24 cellular contexts compared by ENCODE assay signal in genomic region chr12:88914967-88915366, GRCh38.
DNase-seq lines count a peak whose midpoint lies in the region; ATAC-seq, FAIRE-seq and TF ChIP-seq lines count a peak whose summit lies in the region.
"Had no signal": no experiment of that assay in that cellular context is flagged by ENCODE, and none has a peak within 500 bp of the region (broad histone marks: within the 10 kb centered on the region; RNA-seq: fewer than 3 reads in every experiment).

No MANE protein-coding gene starts in this region.

- H3K23ac ChIP-seq in IMR-90 (ENCODE audit: low read depth, low read length) (no peak overlapping the region), neuronal stem cell (ENCODE audit: low read depth, low read length, poor library complexity) (no peak overlapping the region)

- H2AK9ac ChIP-seq in IMR-90 (replicated peaks; ENCODE audit: low read depth, low read length, poor library complexity), result peak overlapping the region; percentile 37

- peaks cover 8 to 21% of the 10 kb centered on the region in 2 experiments; a peak in 2 of 4 replicates for H3K9me3 ChIP-seq in HCT116 (ENCODE audit: control insufficient read depth in 1 of 2, insufficient read depth in 1 of 2, low read depth in 1 of 2, low read length in 2 of 2)
- H3K9me3 ChIP-seq in IMR-90 (ENCODE audit: control insufficient read depth, insufficient read depth, low read length), result peaks cover 6% of the 10 kb centered on the region; the same call in 1 of the 2 replicates
- peaks cover 2 to 11% of the 10 kb centered on the region in 2 donors for H3K9me3 ChIP-seq in neuronal stem cell (replicated peaks in 1 of 2; ENCODE audit: control insufficient read depth in 2 of 2, insufficient read depth in 1 of 2, low read depth in 1 of 2, low read length in 2 of 2)
- H3K9me3 ChIP-seq in ovary, result no peaks in the 10 kb centered on the region
- H3K9me3 ChIP-seq: BE2C had no signal

- H3K4me1 ChIP-seq in HCT116 (ENCODE audit: control insufficient read depth in 1 of 2, insufficient read depth in 2 of 2, low read length in 2 of 2), result peaks cover 18 to 25% of the 10 kb centered on the region in 2 experiments; a peak in 3 of 4 replicates
- no peaks in the 10 kb centered on the region for H3K4me1 ChIP-seq in IMR-90 (ENCODE audit: control insufficient read depth, insufficient read depth, low read length)
- H3K4me1 ChIP-seq in neuronal stem cell (ENCODE audit: control insufficient read depth in 2 of 2, insufficient read depth in 1 of 2, low read depth in 1 of 2, low read length in 2 of 2), result peaks cover 0 to 3% of the 10 kb centered on the region in 2 donors
- no peaks in the 10 kb centered on the region for H3K4me1 ChIP-seq in ovary (ENCODE audit: insufficient read depth)
- H3K4me1 ChIP-seq: BE2C, BLaER1 had no signal

- H3K4me3 ChIP-seq in HCT116 (replicated peaks in 1 of 2; ENCODE audit: low read depth in 1 of 2, low read length in 2 of 2), result no peak overlapping the region
- H3K4me3 ChIP-seq in IMR-90 (ENCODE audit: insufficient read depth, low read depth, low read length), result no peak overlapping the region
- no peak overlapping the region for H3K4me3 ChIP-seq in neuronal stem cell (ENCODE audit: low read length in 2 of 2)
- H3K4me3 ChIP-seq in ovary, result no peak overlapping the region
- H3K4me3 ChIP-seq: BLaER1 had no signal

- H2BK15ac ChIP-seq in IMR-90 (ENCODE audit: low read depth, low read length), result no peak overlapping the region
- no peak overlapping the region for H2BK15ac ChIP-seq in neuronal stem cell (ENCODE audit: low read length)

- TF ChIP-seq POLR2A in HCT116 (IDR thresholded peaks at IDR 0.05; ENCODE audit: borderline replicate concordance, extremely low read depth, insufficient read depth, insufficient read length), result no peak
- TF ChIP-seq POLR2A in IMR-90 (IDR thresholded peaks at IDR 0.05; ENCODE audit: low read depth, low read length), result no peak
- TF ChIP-seq POLR2A in ovary (IDR thresholded peaks at IDR 0.05), result no peak

- H3K9ac ChIP-seq in HCT116 (ENCODE audit: low read length) (no peak overlapping the region), IMR-90 (ENCODE audit: low read depth, low read length) (no peak overlapping the region), neuronal stem cell (ENCODE audit: low read depth, low read length, poor library complexity) (no peak overlapping the region)
- H3K9ac ChIP-seq: BLaER1 had no signal

- no peak overlapping the region for H2BK120ac ChIP-seq in IMR-90 (ENCODE audit: low read depth, low read length)
- no peak overlapping the region for H2BK120ac ChIP-seq in neuronal stem cell (ENCODE audit: low read depth, low read length)

- TF ChIP-seq EP300 in ovary (IDR thresholded peaks at IDR 0.05), result no peak

- H3K27ac ChIP-seq in HCT116 (ENCODE audit: low read depth, low read length) (peak overlapping the region; percentile 26), IMR-90 (ENCODE audit: insufficient read depth, low read length) (no peak overlapping the region), neuronal stem cell (replicated peaks; ENCODE audit: low read length) (no peak overlapping the region), ovary (no peak overlapping the region)
- H3K27ac ChIP-seq: BLaER1 had no signal

- RAD21 ChIA-PET in HCT116 (lab: Charles Lee; ENCODE audit: low non-redundant PET in 1 of 2, low total read pairs in 2 of 2, uncharacterized antibody in 2 of 2, unreplicated experiment in 2 of 2), result no interaction called here

- no peak overlapping the region for H2BK12ac ChIP-seq in neuronal stem cell (ENCODE audit: low read length)

- H3K4me2 ChIP-seq in HCT116 (ENCODE audit: low read length), result no peak overlapping the region
- H3K4me2 ChIP-seq in IMR-90 (ENCODE audit: low read depth, low read length), result no peak overlapping the region
- no peak overlapping the region for H3K4me2 ChIP-seq in neuronal stem cell (ENCODE audit: insufficient read depth, low read length, poor library complexity, severe bottlenecking)
- H3K4me2 ChIP-seq: BLaER1 had no signal

- H3K27me3 ChIP-seq in HCT116 (ENCODE audit: insufficient read depth, low read length) (no peaks in the 10 kb centered on the region), IMR-90 (ENCODE audit: control insufficient read depth, insufficient read depth, low read length) (no peaks in the 10 kb centered on the region), neuronal stem cell (ENCODE audit: control insufficient read depth in 3 of 3, insufficient read depth in 3 of 3, low read depth in 1 of 3, low read length in 3 of 3) (no peaks in the 10 kb centered on the region), ovary (no peaks in the 10 kb centered on the region)
- H3K27me3 ChIP-seq: BE2C, BLaER1 had no signal

- no peak for TF ChIP-seq RAD21 in HCT116 (IDR thresholded peaks at IDR 0.05; ENCODE audit: low read depth)
- no peak for TF ChIP-seq RAD21 in IMR-90 (IDR thresholded peaks at IDR 0.05; ENCODE audit: low read length)

- H4K91ac ChIP-seq in IMR-90 (ENCODE audit: insufficient read depth, low read depth, low read length), result no peak overlapping the region
- H4K91ac ChIP-seq in neuronal stem cell (ENCODE audit: low read depth, low read length, poor library complexity), result no peak overlapping the region

- H3K14ac ChIP-seq in IMR-90 (replicated peaks; ENCODE audit: low read depth, low read length), result no peak overlapping the region
- H3K14ac ChIP-seq in neuronal stem cell (ENCODE audit: low read length), result no peak overlapping the region

- CTCF ChIA-PET in HCT116 (lab: Charles Lee), result no interaction called here
- CTCF ChIA-PET in IMR-90 (lab: Yijun Ruan, JAX), result no interaction called here

- 40% methylated on average over 1 of the region's 2 CpGs; no CpG with 5 or more reads in 1 of the 2 experiments for whole genome bisulfite sequencing in IMR-90 (ENCODE audit: extremely low coverage in 2 of 2, insufficient read length in 1 of 2), 2 experiments
- no CpG with 5 or more reads among the region's 2 CpGs for WGBS in neuronal stem cell (ENCODE audit: extremely low coverage in 2 of 2, insufficient read length in 2 of 2, insufficient replicate concordance in 1 of 2), 2 donors
- 72 to 84% (median 82%) methylated on average over 2 of the region's 2 CpGs for WGBS in ovary, 3 donors

- H2AK5ac ChIP-seq in IMR-90 (ENCODE audit: low read depth, low read length), result no peak overlapping the region
- H2AK5ac ChIP-seq in neuronal stem cell (ENCODE audit: low read depth, low read length), result peak overlapping the region; percentile 59

- no peaks in the 10 kb centered on the region for H3K9me1 ChIP-seq in IMR-90 (ENCODE audit: insufficient read depth, low read length)

- no peak overlapping the region for H3K56ac ChIP-seq in IMR-90 (ENCODE audit: extremely low read depth, insufficient read depth, low read length)

- H3K36me3 ChIP-seq in HCT116 (ENCODE audit: control insufficient read depth in 1 of 2, insufficient read depth in 2 of 2, low read length in 2 of 2) (peaks cover 0 to 29% of the 10 kb centered on the region in 2 experiments; a peak in 2 of 4 replicates), IMR-90 (ENCODE audit: control insufficient read depth, insufficient read depth, low read length) (no peaks in the 10 kb centered on the region), neuronal stem cell (replicated peaks in 1 of 2; ENCODE audit: control insufficient read depth in 2 of 2, insufficient read depth in 2 of 2, low read length in 2 of 2) (no peaks in the 10 kb centered on the region), ovary (no peaks in the 10 kb centered on the region)
- H3K36me3 ChIP-seq: BE2C, BLaER1 had no signal

- H2AFZ ChIP-seq in HCT116 (ENCODE audit: low read depth, low read length, poor library complexity, severe bottlenecking), result no peak overlapping the region
- H2AFZ ChIP-seq in IMR-90 (replicated peaks; ENCODE audit: low read length, poor library complexity), result peak overlapping the region; percentile 51
- H2AFZ ChIP-seq in neuronal stem cell (ENCODE audit: low read length), result no peak overlapping the region

- POLR2A ChIA-PET in HCT116 (lab: Charles Lee), result no interaction called here
- POLR2A ChIA-PET in IMR-90 (lab: Charles Lee; ENCODE audit: unreplicated experiment), result no interaction called here

- BruUV-seq in HCT116 (replicated peaks; lab: Mats Ljungman, UMichigan), result no TSS peak
- BruUV-seq in IMR-90 (replicated peaks; lab: Mats Ljungman, UMichigan), result no TSS peak

- H3K9me2 ChIP-seq in HCT116 (ENCODE audit: insufficient read depth), result no peaks in the 10 kb centered on the region

- H4K5ac ChIP-seq in IMR-90 (ENCODE audit: low read depth, low read length), result no peak overlapping the region

- H3K18ac ChIP-seq in IMR-90 (ENCODE audit: low read depth, low read length) (no peak overlapping the region), neuronal stem cell (ENCODE audit: low read length) (no peak overlapping the region)

- H3K79me2 ChIP-seq in HCT116 (ENCODE audit: insufficient read depth, low read length), result peaks cover 8% of the 10 kb centered on the region

- H2BK5ac ChIP-seq in IMR-90 (ENCODE audit: low read depth, low read length, poor library complexity, severe bottlenecking), result no peak overlapping the region
- no peak overlapping the region for H2BK5ac ChIP-seq in neuronal stem cell (ENCODE audit: low read length)

- no peak for DNase-seq in HCT116 (ENCODE audit: low read depth, low spot score)
- no peak for DNase-seq in IMR-90
- DNase-seq in neuronal stem cell (ENCODE audit: low spot score), result no peak
- peak; percentile 72 for DNase-seq in posterior vena cava (ENCODE audit: low spot score)
- DNase-seq in NCI-H1092 treated with DMSO at 0.1 percent for 48 hours (lab: John Stamatoyannopoulos, UW), result no peak
- no peak for DNase-seq in UCSD-AML1 (lab: John Stamatoyannopoulos, UW; ENCODE audit: unreplicated experiment)
- no peak for DNase-seq in frontal cortex (ENCODE audit: low spot score in 2 of 2)
- no peak for DNase-seq in ovary
- DNase-seq: 8988T; ACHN; BE2C; C1 segment of cervical spinal cord; CD4-positive, alpha-beta memory T cell; CD4-positive, CD25-positive, alpha-beta regulatory T cell; CD8-positive, alpha-beta memory T cell; COR-L47; DMS79 treated with DMSO at 0.1 percent for 48 hours; GF-D8 had no signal

- no peaks in the 10 kb centered on the region for H3K79me1 ChIP-seq in IMR-90 (ENCODE audit: low read depth in 1 of 2, low read length in 2 of 2)
- peaks cover 3% of the 10 kb centered on the region for H3K79me1 ChIP-seq in neuronal stem cell (ENCODE audit: low read depth, low read length)

- no peak overlapping the region for H2BK20ac ChIP-seq in IMR-90 (ENCODE audit: low read depth, low read length)

- TF ChIP-seq CTCF in HCT116 (IDR thresholded peaks at IDR 0.05 in 2 of 3, conservative IDR thresholded peaks at IDR 0.05 in 1 of 3; ENCODE audit: borderline replicate concordance in 1 of 3, insufficient read depth in 1 of 3, low read depth in 2 of 3, low read length in 2 of 3) (no peak), IMR-90 (conservative IDR thresholded peaks at IDR 0.05; ENCODE audit: low read depth, low read length) (no peak), ovary (IDR thresholded peaks at IDR 0.05) (no peak)

- H4K20me1 ChIP-seq in HCT116 (ENCODE audit: insufficient read depth) (no peaks in the 10 kb centered on the region), IMR-90 (ENCODE audit: insufficient read depth, low read length) (no peaks in the 10 kb centered on the region)
- H4K20me1 ChIP-seq: BLaER1 had no signal

- dilution Hi-C loops in IMR-90 (cut with HindIII; ENCODE audit: low sequenced_read_pairs, unreplicated experiment), result no loop called here

- intact Hi-C loops in HCT116 (cut with micrococcal nuclease), result no loop called here
- intact Hi-C loops in IMR-90 (cut with micrococcal nuclease), result no loop called here
- intact Hi-C loops in posterior vena cava (cut with DNase I), result no loop called here
- intact Hi-C loops in ovary (cut with DNase I), result no loop called here

- H3K4ac ChIP-seq in IMR-90 (ENCODE audit: low read depth, low read length) (no peak overlapping the region), neuronal stem cell (ENCODE audit: low read length) (no peak overlapping the region)

- H4K8ac ChIP-seq in IMR-90 (ENCODE audit: low read depth in 2 of 2, low read length in 2 of 2) (no peak overlapping the region), neuronal stem cell (ENCODE audit: low read depth, low read length) (no peak overlapping the region)

- in situ Hi-C loops in IMR-90 (cut with MboI; ENCODE audit: low sequenced_read_pairs), result no loop called here

- ATAC-seq in HCT116 (no peak), IMR-90 (ENCODE audit: low read depth) (no peak)

- no peak for FAIRE-seq in frontal cortex (lab: Jason Lieb, UNC)
- FAIRE-seq: A204.1, D721Med, G401.6, GM12891, GM19239 had no signal
